Comparison of ENCODE assay signal across 25 cellular contexts in genomic region chr6:66578362-66578761, GRCh38.
DNase-seq lines count a peak whose midpoint lies in the region; TF ChIP-seq lines count a peak whose summit lies in the region.
"Had no signal": no experiment of that assay in that cellular context is flagged by ENCODE, and none has a peak within 500 bp of the region (broad histone marks: within the 10 kb centered on the region; RNA-seq: fewer than 3 reads in every experiment).

No MANE protein-coding gene starts in this region.

- no peaks in the 10 kb centered on the region for H3K27me3 Mint-ChIP-seq in MCF 10A (ENCODE audit: insufficient read depth, unreplicated experiment)
- peaks cover 2% of the 10 kb centered on the region for H3K27me3 Mint-ChIP-seq in neural progenitor cell (ENCODE audit: insufficient read depth, low read depth)
- H3K27me3 Mint-ChIP-seq: CD4-positive, alpha-beta memory T cell; CD4-positive, CD25-positive, alpha-beta regulatory T cell; CD8-positive, alpha-beta memory T cell had no signal

- H3K4me1 Mint-ChIP-seq in MCF 10A (ENCODE audit: insufficient read depth, unreplicated experiment) (no peaks in the 10 kb centered on the region), neural progenitor cell (no peaks in the 10 kb centered on the region)
- H3K4me1 Mint-ChIP-seq: CD14-positive monocyte; CD4-positive, alpha-beta memory T cell; CD4-positive, CD25-positive, alpha-beta regulatory T cell; CD8-positive, alpha-beta memory T cell had no signal

- H2AFZ ChIP-seq in mammary epithelial cell (ENCODE audit: low read depth, low read length): no peak overlapping the region
- H2AFZ ChIP-seq in neural progenitor cell (replicated peaks): peak overlapping the region; percentile 22

- H3K36me3 Mint-ChIP-seq in MCF 10A (ENCODE audit: insufficient read depth, unreplicated experiment) (no peaks in the 10 kb centered on the region), neural progenitor cell (no peaks in the 10 kb centered on the region)
- H3K36me3 Mint-ChIP-seq: CD14-positive monocyte; CD4-positive, alpha-beta memory T cell; CD4-positive, CD25-positive, alpha-beta regulatory T cell; CD8-positive, alpha-beta memory T cell had no signal

- H3F3A ChIP-seq in neural progenitor cell (ENCODE audit: low read depth): no peaks in the 10 kb centered on the region

- dilution Hi-C loops in mammary epithelial cell (cut with HindIII; ENCODE audit: low sequenced_read_pairs): no loop called here

- no peaks in the 10 kb centered on the region for H3K9me3 Mint-ChIP-seq in MCF 10A (ENCODE audit: unreplicated experiment)
- H3K9me3 Mint-ChIP-seq in neural progenitor cell: no peaks in the 10 kb centered on the region

- intact Hi-C loops in MCF 10A (cut with micrococcal nuclease) (no loop called here), mammary epithelial cell (cut with micrococcal nuclease) (no loop called here)

- 55% methylated on average over 4 of the region's 4 CpGs for WGBS in mammary epithelial cell (ENCODE audit: low coverage, missing lambda C conversion rate)

- H3K79me2 ChIP-seq in mammary epithelial cell (ENCODE audit: insufficient read depth, low read length) (no peaks in the 10 kb centered on the region), neural progenitor cell (ENCODE audit: low read depth) (no peaks in the 10 kb centered on the region)

- peak overlapping the region; percentile 16 for H3K27ac Mint-ChIP-seq in MCF 10A (ENCODE audit: low read depth, unreplicated experiment)
- H3K27ac Mint-ChIP-seq in neural progenitor cell: no peak overlapping the region
- H3K27ac Mint-ChIP-seq: CD14-positive monocyte; CD4-positive, alpha-beta memory T cell; CD4-positive, CD25-positive, alpha-beta regulatory T cell; CD8-positive, alpha-beta memory T cell had no signal

- H3K4me3 Mint-ChIP-seq in MCF 10A (ENCODE audit: unreplicated experiment) (no peak overlapping the region), neural progenitor cell (no peak overlapping the region)
- H3K4me3 Mint-ChIP-seq: CD14-positive monocyte; CD4-positive, alpha-beta memory T cell; CD4-positive, CD25-positive, alpha-beta regulatory T cell; CD8-positive, alpha-beta memory T cell had no signal

- no peaks in the 10 kb centered on the region for H3K36me3 ChIP-seq in mammary epithelial cell (ENCODE audit: insufficient read depth, low read length)
- no peaks in the 10 kb centered on the region for H3K36me3 ChIP-seq in HEK293 (ENCODE audit: control insufficient read depth in 2 of 2, insufficient read depth in 1 of 2, low read length in 2 of 2)
- H3K36me3 ChIP-seq in neural progenitor cell: no peaks in the 10 kb centered on the region
- H3K36me3 ChIP-seq: BE2C, BLaER1 had no signal

- H3K4me2 ChIP-seq in mammary epithelial cell (ENCODE audit: insufficient read depth, low read depth, low read length) (no peak overlapping the region), neural progenitor cell (no peak overlapping the region)
- H3K4me2 ChIP-seq: BLaER1 had no signal

- H3K4me3 ChIP-seq in mammary epithelial cell (replicated peaks in 1 of 3; ENCODE audit: insufficient read depth in 1 of 3, low read depth in 2 of 3, low read length in 3 of 3) (no peak overlapping the region), HEK293 (ENCODE audit: low read depth, low read length) (no peak overlapping the region), neural progenitor cell (no peak overlapping the region)
- H3K4me3 ChIP-seq: BLaER1 had no signal

- no peak overlapping the region for H3K9ac ChIP-seq in mammary epithelial cell (ENCODE audit: insufficient read depth, low read length)
- H3K9ac ChIP-seq in neural progenitor cell: no peak overlapping the region
- H3K9ac ChIP-seq: BLaER1 had no signal

- H4K20me1 ChIP-seq in mammary epithelial cell (ENCODE audit: insufficient read depth, low read length) (no peaks in the 10 kb centered on the region), neural progenitor cell (ENCODE audit: low read depth) (no peaks in the 10 kb centered on the region)
- H4K20me1 ChIP-seq: BLaER1 had no signal

- no TSS peak for BruUV-seq in MCF 10A (replicated peaks; lab: Mats Ljungman, UMichigan)
- BruUV-seq in mammary epithelial cell (replicated peaks; lab: Mats Ljungman, UMichigan): no TSS peak

- no peak for TF ChIP-seq CTCF in MCF 10A (IDR thresholded peaks at IDR 0.05; ENCODE audit: unreplicated experiment)
- TF ChIP-seq CTCF in mammary epithelial cell (conservative IDR thresholded peaks at IDR 0.05 in 1 of 2, IDR thresholded peaks at IDR 0.05 in 1 of 2; ENCODE audit: extremely low read depth in 1 of 2, insufficient read depth in 1 of 2, low read depth in 1 of 2, low read length in 2 of 2): no peak
- no peak for TF ChIP-seq CTCF in HEK293 (tag by site-specific recombination; IDR thresholded peaks at IDR 0.05)
- no peak for TF ChIP-seq CTCF in neural progenitor cell (IDR thresholded peaks at IDR 0.05)

- no peaks in the 10 kb centered on the region for H3K4me1 ChIP-seq in mammary epithelial cell (ENCODE audit: insufficient read depth, low read length)
- no peaks in the 10 kb centered on the region for H3K4me1 ChIP-seq in HEK293 (ENCODE audit: control insufficient read depth, insufficient read depth, low read length)
- H3K4me1 ChIP-seq in neural progenitor cell: no peaks in the 10 kb centered on the region
- H3K4me1 ChIP-seq: BE2C, BLaER1 had no signal

- H3K9me3 ChIP-seq in mammary epithelial cell (replicated peaks; ENCODE audit: insufficient read depth, low read length) (peaks cover 16% of the 10 kb centered on the region), HEK293 (ENCODE audit: control insufficient read depth, insufficient read depth, low read depth, low read length) (no peaks in the 10 kb centered on the region), neural progenitor cell (ENCODE audit: low read depth) (no peaks in the 10 kb centered on the region)
- H3K9me3 ChIP-seq: BE2C, BLaER1 had no signal

- in situ Hi-C loops in mammary epithelial cell (cut with MboI; ENCODE audit: low sequenced_read_pairs in 2 of 2): no loop called here
- in situ Hi-C loops in SK-MEL-5 (cut with HindIII; ENCODE audit: low pct_unique_long_range_greater_than_20kb, low sequenced_read_pairs): no loop called here

- DNase-seq in MCF 10A (ENCODE audit: unreplicated experiment): no peak
- no peak for DNase-seq in mammary epithelial cell
- DNase-seq in SK-MEL-5 (ENCODE audit: low read depth, low spot score): peak; percentile 5
- no peak for DNase-seq in neural progenitor cell (ENCODE audit: low spot score)
- DNase-seq in NCI-H446 (lab: John Stamatoyannopoulos, UW): no peak
- DNase-seq in midbrain (lab: John Stamatoyannopoulos, UW): no peak
- no peak for DNase-seq in kidney glomerular epithelial cell (lab: John Stamatoyannopoulos, UW)
- DNase-seq: 8988T; ACHN; BE2C; C1 segment of cervical spinal cord; CD4-positive, alpha-beta memory T cell; CD4-positive, CD25-positive, alpha-beta regulatory T cell; CD8-positive, alpha-beta memory T cell; COR-L47; DMS 273 treated with DMSO at 0.1 percent for 48 hours; DMS153; DMS53; DMS79; DND-41; EL; GDM1 had no signal

- POLR2A ChIA-PET in MCF 10A (lab: Yijun Ruan, JAX) (no interaction called here), HEK293 (lab: Yijun Ruan, JAX) (no interaction called here)

- H3K27ac ChIP-seq in mammary epithelial cell (ENCODE audit: insufficient read depth, low read depth, low read length) (no peak overlapping the region), HEK293 (ENCODE audit: extremely low read depth, low read depth, low read length) (no peak overlapping the region), neural progenitor cell (no peak overlapping the region)
- H3K27ac ChIP-seq: BLaER1 had no signal

- CTCF ChIA-PET in MCF 10A (lab: Yijun Ruan, JAX): no interaction called here
- CTCF ChIA-PET in mammary epithelial cell (lab: Charles Lee; ENCODE audit: low non-redundant PET): no interaction called here
- CTCF ChIA-PET in HEK293 (lab: Yijun Ruan, JAX): no interaction called here

- no peaks in the 10 kb centered on the region for H3K27me3 ChIP-seq in mammary epithelial cell (ENCODE audit: insufficient read depth, low read length)
- no peaks in the 10 kb centered on the region for H3K27me3 ChIP-seq in neural progenitor cell
- H3K27me3 ChIP-seq: BE2C, BLaER1 had no signal

TF ChIP-seq in HEK293, 187 proteins besides CTCF, POLR2A, EP300 and RAD21:
- TF ChIP-seq ZNF274 (IDR thresholded peaks at IDR 0.05; ENCODE audit: low read length) (no peak), ZNF274 (tag by site-specific recombination; IDR thresholded peaks at IDR 0.05; ENCODE audit: borderline replicate concordance) (no peak)
- TF ChIP-seq, protein P1, sequence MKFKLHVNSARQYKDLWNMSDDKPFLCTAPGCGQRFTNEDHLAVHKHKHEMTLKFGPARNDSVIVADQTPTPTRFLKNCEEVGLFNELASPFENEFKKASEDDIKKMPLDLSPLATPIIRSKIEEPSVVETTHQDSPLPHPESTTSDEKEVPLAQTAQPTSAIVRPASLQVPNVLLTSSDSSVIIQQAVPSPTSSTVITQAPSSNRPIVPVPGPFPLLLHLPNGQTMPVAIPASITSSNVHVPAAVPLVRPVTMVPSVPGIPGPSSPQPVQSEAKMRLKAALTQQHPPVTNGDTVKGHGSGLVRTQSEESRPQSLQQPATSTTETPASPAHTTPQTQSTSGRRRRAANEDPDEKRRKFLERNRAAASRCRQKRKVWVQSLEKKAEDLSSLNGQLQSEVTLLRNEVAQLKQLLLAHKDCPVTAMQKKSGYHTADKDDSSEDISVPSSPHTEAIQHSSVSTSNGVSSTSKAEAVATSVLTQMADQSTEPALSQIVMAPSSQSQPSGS (tag by site-specific recombination; IDR thresholded peaks at IDR 0.05; ENCODE audit: low read depth): 0 out of 2 replicates have a peak, but pooled peaks have one; percentile 12
